In genomic region chr5:601771-602465, GRCh38 we compare ENCODE assay signal across 13 cellular contexts.
"Had no signal": no experiment of that assay in that cellular context is flagged by ENCODE, and none has a peak within 500 bp of the region (broad histone marks: within the 10 kb centered on the region; RNA-seq: fewer than 3 reads in every experiment).

No MANE protein-coding gene starts in this region.

- H3K4me3 ChIP-seq: dorsolateral prefrontal cortex, thoracic aorta, uterus had no signal

- FAIRE-seq: endometrium had no signal

- H3K4me1 ChIP-seq: uterus had no signal

- H3K27ac ChIP-seq: brain microvascular endothelial cell, dorsolateral prefrontal cortex, thoracic aorta, uterus had no signal

- DNase-seq: activated CD4-positive, alpha-beta T cell treated with anti-CD3 and anti-CD28 coated beads for 4 hours; activated T-cell treated with anti-CD3 and anti-CD28 coated beads for 4 hours; brain microvascular endothelial cell; cerebellar nuclear complex; stimulated activated CD4-positive, alpha-beta T cell treated with anti-CD3 and anti-CD28 coated beads, Interleukin-15, amount 100 ng/mL, for 24 hours; stimulated activated CD4-positive, alpha-beta T cell treated with anti-CD3 and anti-CD28 coated beads, Interleukin-4, amount 100 ng/mL, for 24 hours; T-helper 1 cell had no signal

- H3K36me3 ChIP-seq: brain microvascular endothelial cell, thoracic aorta, uterus had no signal

- H3K27me3 ChIP-seq: uterus had no signal

- H3K9me3 ChIP-seq: thoracic aorta, uterus had no signal

- ATAC-seq: activated naive CD4-positive, alpha-beta T cell treated with anti-CD3 and anti-CD28 coated beads, Interleukin-2, amount 50 U/mL, for 72 hours; stimulated activated naive CD8-positive, alpha-beta T cell treated with anti-CD3 and anti-CD28 coated beads, Interleukin-15, amount 100 ng/mL, for 72 hours had no signal
